ENCODE assay signal across 1 cellular context in the genomic region with DNA sequence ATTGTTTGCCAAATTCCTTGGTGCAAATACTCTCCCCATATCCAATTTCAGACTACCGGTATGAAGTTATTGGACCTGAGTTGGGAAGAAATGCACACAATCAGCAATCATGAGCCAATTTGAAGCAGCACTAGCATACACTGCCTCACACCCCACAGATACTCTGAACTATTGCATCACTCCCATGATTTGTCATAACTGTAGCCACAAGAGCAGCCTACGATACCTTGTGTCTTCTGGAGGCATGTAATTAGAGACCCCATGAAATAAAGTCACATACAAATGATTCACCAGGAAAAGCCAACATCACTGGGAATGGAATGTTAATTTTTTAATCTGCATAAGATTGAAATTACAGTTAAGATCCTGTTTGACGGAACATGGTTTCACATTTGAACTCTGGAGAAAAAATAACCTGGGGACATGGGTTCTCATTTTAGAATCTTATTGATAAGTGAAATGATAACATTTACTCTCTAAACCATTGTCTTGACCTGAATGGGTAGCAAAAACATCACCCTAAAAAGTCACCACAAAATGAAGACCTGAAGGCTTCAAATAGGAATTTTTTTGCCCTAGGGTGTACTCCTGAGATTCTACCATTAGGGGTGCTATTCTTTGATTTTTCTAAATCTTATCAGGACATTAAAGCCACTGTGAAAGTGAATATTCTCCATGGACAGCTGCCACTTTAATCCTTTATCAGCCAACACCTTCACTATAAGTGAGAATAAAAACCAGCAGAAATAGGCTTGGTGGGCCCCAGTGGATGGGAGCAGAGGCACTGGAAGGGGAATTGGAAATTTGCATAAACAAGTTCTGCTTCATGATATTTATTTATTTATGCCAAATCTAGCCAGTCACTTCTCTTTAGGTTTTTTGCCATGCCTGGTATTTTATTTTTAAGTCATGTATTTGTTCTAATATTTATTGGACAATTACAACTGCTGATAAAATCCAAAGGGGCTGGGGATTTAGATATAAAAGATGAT.
A peak's percentile ranks its signal among the peaks of the same experiment; 100 is the strongest.
TF ChIP-seq lines count a peak whose summit lies in the region.

No MANE protein-coding gene starts in this region.

TF ChIP-seq in IMR-90, 13 proteins besides CTCF, POLR2A, EP300 and RAD21:
- TF ChIP-seq, protein P1, sequence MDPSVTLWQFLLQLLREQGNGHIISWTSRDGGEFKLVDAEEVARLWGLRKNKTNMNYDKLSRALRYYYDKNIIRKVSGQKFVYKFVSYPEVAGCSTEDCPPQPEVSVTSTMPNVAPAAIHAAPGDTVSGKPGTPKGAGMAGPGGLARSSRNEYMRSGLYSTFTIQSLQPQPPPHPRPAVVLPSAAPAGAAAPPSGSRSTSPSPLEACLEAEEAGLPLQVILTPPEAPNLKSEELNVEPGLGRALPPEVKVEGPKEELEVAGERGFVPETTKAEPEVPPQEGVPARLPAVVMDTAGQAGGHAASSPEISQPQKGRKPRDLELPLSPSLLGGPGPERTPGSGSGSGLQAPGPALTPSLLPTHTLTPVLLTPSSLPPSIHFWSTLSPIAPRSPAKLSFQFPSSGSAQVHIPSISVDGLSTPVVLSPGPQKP (IDR thresholded peaks at IDR 0.05; ENCODE audit: borderline replicate concordance, low read depth, low read length): no peak
- TF ChIP-seq CEBPB (IDR thresholded peaks at IDR 0.05; ENCODE audit: low read depth, low read length): peak; percentile 97
